1 cellular context compared by ENCODE assay signal in genomic region chr11:1368216-1368615, GRCh38.
TF ChIP-seq lines count a peak whose summit lies in the region.

No MANE protein-coding gene starts in this region.

TF ChIP-seq in SK-N-SH treated with all-trans-retinoic acid at 6 μM for 48 hours, 23 proteins besides CTCF, POLR2A, EP300 and RAD21 (continued from another document):
- TF ChIP-seq ZC3H10 (CRISPR knock-in tag; IDR thresholded peaks at IDR 0.05) (no peak), TSHZ2 (CRISPR knock-in tag; IDR thresholded peaks at IDR 0.05) (no peak), ZNF8 (CRISPR knock-in tag; IDR thresholded peaks at IDR 0.05) (no peak), ESRRG (CRISPR knock-in tag; IDR thresholded peaks at IDR 0.05) (no peak), PPARA (CRISPR knock-in tag; IDR thresholded peaks at IDR 0.05; ENCODE audit: borderline replicate concordance) (no peak), OSR1 (CRISPR knock-in tag; IDR thresholded peaks at IDR 0.05) (no peak), CSRNP3 (CRISPR knock-in tag; IDR thresholded peaks at IDR 0.05) (no peak), GLIS3 (CRISPR knock-in tag; IDR thresholded peaks at IDR 0.05) (no peak), CSDC2 (CRISPR knock-in tag; IDR thresholded peaks at IDR 0.05) (no peak)
- TF ChIP-seq, protein P1, sequence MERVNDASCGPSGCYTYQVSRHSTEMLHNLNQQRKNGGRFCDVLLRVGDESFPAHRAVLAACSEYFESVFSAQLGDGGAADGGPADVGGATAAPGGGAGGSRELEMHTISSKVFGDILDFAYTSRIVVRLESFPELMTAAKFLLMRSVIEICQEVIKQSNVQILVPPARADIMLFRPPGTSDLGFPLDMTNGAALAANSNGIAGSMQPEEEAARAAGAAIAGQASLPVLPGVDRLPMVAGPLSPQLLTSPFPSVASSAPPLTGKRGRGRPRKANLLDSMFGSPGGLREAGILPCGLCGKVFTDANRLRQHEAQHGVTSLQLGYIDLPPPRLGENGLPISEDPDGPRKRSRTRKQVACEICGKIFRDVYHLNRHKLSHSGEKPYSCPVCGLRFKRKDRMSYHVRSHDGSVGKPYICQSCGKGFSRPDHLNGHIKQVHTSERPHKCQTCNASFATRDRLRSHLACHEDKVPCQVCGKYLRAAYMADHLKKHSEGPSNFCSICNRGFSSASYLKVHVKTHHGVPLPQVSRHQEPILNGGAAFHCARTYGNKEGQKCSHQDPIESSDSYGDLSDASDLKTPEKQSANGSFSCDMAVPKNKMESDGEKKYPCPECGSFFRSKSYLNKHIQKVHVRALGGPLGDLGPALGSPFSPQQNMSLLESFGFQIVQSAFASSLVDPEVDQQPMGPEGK (CRISPR knock-in tag; IDR thresholded peaks at IDR 0.05; ENCODE audit: borderline replicate concordance): no peak
